Comparison of ENCODE assay signal across 29 cellular contexts in genomic region chr10:43012578-43012977, GRCh38.
"Had no signal": no experiment of that assay in that cellular context is flagged by ENCODE, and none has a peak within 500 bp of the region (broad histone marks: within the 10 kb centered on the region; RNA-seq: fewer than 3 reads in every experiment).

No MANE protein-coding gene starts in this region.

- H3K27ac ChIP-seq: brain microvascular endothelial cell, coronary artery, gastroesophageal sphincter, right atrium auricular region, upper lobe of left lung, vagina had no signal

- H3K4me3 ChIP-seq: coronary artery, gastroesophageal sphincter, right atrium auricular region, smooth muscle cell, upper lobe of left lung, vagina had no signal

- H3K4me1 Mint-ChIP-seq: naive thymus-derived CD8-positive, alpha-beta T cell; neural crest cell; stimulated activated memory B cell treated with anti-CD40 and anti-IgM and Interleukin-4, amounts not matched to agents 10 μg/mL and 1 μg/mL and 100 μg/mL, for 72 hours; stimulated activated naive CD8-positive, alpha-beta T cell treated with anti-CD3 and anti-CD28 coated beads, Interleukin-15, amount 100 ng/mL, for 72 hours had no signal

- H3K27me3 Mint-ChIP-seq: activated T-cell treated with anti-CD3 and anti-CD28 coated beads, Interleukin-2, amount 50 U/mL, for 24 hours; stimulated activated naive CD8-positive, alpha-beta T cell treated with anti-CD3 and anti-CD28 coated beads, Interleukin-15, amount 100 ng/mL, for 72 hours had no signal

- H3K36me3 Mint-ChIP-seq: stimulated activated memory B cell treated with anti-CD40 and anti-IgM and Interleukin-4, amounts not matched to agents 10 μg/mL and 1 μg/mL and 100 μg/mL, for 72 hours had no signal

- H3K4me3 Mint-ChIP-seq: activated CD4-positive, alpha-beta memory T cell treated with anti-CD3 and anti-CD28 coated beads, Interleukin-2, amount 10 ng/mL, durations not matched to agents 7 days and 5 days; activated CD4-positive, alpha-beta T cell treated with anti-CD3 and anti-CD28 coated beads, Interleukin-2, amount 10 ng/mL, durations not matched to agents 7 days and 5 days; activated T-cell treated with anti-CD3 and anti-CD28 coated beads, Interleukin-2, amount 50 U/mL, for 24 hours; effector memory CD8-positive, alpha-beta T cell; naive thymus-derived CD8-positive, alpha-beta T cell; neural crest cell; stimulated activated memory B cell treated with anti-CD40 and anti-IgM and Interleukin-4, amounts not matched to agents 10 μg/mL and 1 μg/mL and 100 μg/mL, for 72 hours; stimulated activated naive CD8-positive, alpha-beta T cell treated with anti-CD3 and anti-CD28 coated beads, Interleukin-15, amount 100 ng/mL, for 72 hours had no signal

- H3K4me2 ChIP-seq: smooth muscle cell had no signal

- DNase-seq: activated CD4-positive, alpha-beta memory T cell treated with anti-CD3 and anti-CD28 coated beads, Interleukin-2, amount 10 ng/mL, durations not matched to agents 7 days and 5 days; activated CD4-positive, alpha-beta T cell treated with anti-CD3 and anti-CD28 coated beads for 1 hour; activated CD4-positive, alpha-beta T cell treated with anti-CD3 and anti-CD28 coated beads, Interleukin-2, amount 10 ng/mL, durations not matched to agents 7 days and 5 days; activated CD8-positive, alpha-beta memory T cell treated with anti-CD3 and anti-CD28 coated beads, Interleukin-2, amount 50 U/mL, for 48 hours; activated gamma-delta T cell treated with Interleukin-2 at 50 U/mL for 16 hours; activated naive CD4-positive, alpha-beta T cell treated with anti-CD3 and anti-CD28 coated beads, Interleukin-2, amount 50 U/mL, for 16 hours; activated T-cell treated with anti-CD3 and anti-CD28 coated beads, Interleukin-2, amount 50 U/mL, for 24 hours; amniotic stem cell; brain microvascular endothelial cell; effector memory CD8-positive, alpha-beta T cell; head of caudate nucleus; hippocampal formation; midbrain; naive thymus-derived CD8-positive, alpha-beta T cell; occipital lobe; stimulated activated CD4-positive, alpha-beta T cell treated with anti-CD3 and anti-CD28 coated beads, Interleukin-1b, Interleukin-23, amount 100 ng/mL, for 48 hours; stimulated activated CD4-positive, alpha-beta T cell treated with anti-CD3 and anti-CD28 coated beads, Interleukin-4, amount 100 ng/mL, for 4 hours; stimulated activated CD8-positive, alpha-beta memory T cell treated with anti-CD3 and anti-CD28 coated beads, Interleukin-4, amount 100 ng/mL, for 48 hours; stimulated activated naive CD8-positive, alpha-beta T cell treated with anti-CD3 and anti-CD28 coated beads, Interleukin-15, amount 100 ng/mL, for 72 hours; substantia nigra; T-helper 9 cell; upper lobe of left lung had no signal

- H3K9me3 ChIP-seq: vagina had no signal

- ATAC-seq: effector memory CD8-positive, alpha-beta T cell; gastroesophageal sphincter; naive thymus-derived CD8-positive, alpha-beta T cell; stimulated activated memory B cell treated with anti-CD40 and anti-IgM and Interleukin-4, amounts not matched to agents 10 μg/mL and 1 μg/mL and 100 μg/mL, for 72 hours; stimulated activated naive CD8-positive, alpha-beta T cell treated with anti-CD3 and anti-CD28 coated beads, Interleukin-15, amount 100 ng/mL, for 72 hours had no signal

- H3K27ac Mint-ChIP-seq: activated CD4-positive, alpha-beta memory T cell treated with anti-CD3 and anti-CD28 coated beads, Interleukin-2, amount 10 ng/mL, durations not matched to agents 7 days and 5 days; activated CD4-positive, alpha-beta T cell treated with anti-CD3 and anti-CD28 coated beads, Interleukin-2, amount 10 ng/mL, durations not matched to agents 7 days and 5 days; activated T-cell treated with anti-CD3 and anti-CD28 coated beads, Interleukin-2, amount 50 U/mL, for 24 hours; effector memory CD8-positive, alpha-beta T cell; naive thymus-derived CD8-positive, alpha-beta T cell; stimulated activated memory B cell treated with anti-CD40 and anti-IgM and Interleukin-4, amounts not matched to agents 10 μg/mL and 1 μg/mL and 100 μg/mL, for 72 hours; stimulated activated naive CD8-positive, alpha-beta T cell treated with anti-CD3 and anti-CD28 coated beads, Interleukin-15, amount 100 ng/mL, for 72 hours had no signal

- H3K4me1 ChIP-seq: gastroesophageal sphincter, right atrium auricular region, upper lobe of left lung, vagina had no signal

- H3K27me3 ChIP-seq: brain microvascular endothelial cell, gastroesophageal sphincter, right atrium auricular region, upper lobe of left lung, vagina had no signal

- H3K9me3 Mint-ChIP-seq: activated CD4-positive, alpha-beta memory T cell treated with anti-CD3 and anti-CD28 coated beads, Interleukin-2, amount 10 ng/mL, durations not matched to agents 7 days and 5 days; activated CD4-positive, alpha-beta T cell treated with anti-CD3 and anti-CD28 coated beads, Interleukin-2, amount 10 ng/mL, durations not matched to agents 7 days and 5 days; activated T-cell treated with anti-CD3 and anti-CD28 coated beads, Interleukin-2, amount 50 U/mL, for 24 hours; effector memory CD8-positive, alpha-beta T cell; stimulated activated naive CD8-positive, alpha-beta T cell treated with anti-CD3 and anti-CD28 coated beads, Interleukin-15, amount 100 ng/mL, for 72 hours had no signal

- H3K36me3 ChIP-seq: brain microvascular endothelial cell, gastroesophageal sphincter, right atrium auricular region, upper lobe of left lung, vagina had no signal
